16 cellular contexts compared by ENCODE assay signal in the genomic region with DNA sequence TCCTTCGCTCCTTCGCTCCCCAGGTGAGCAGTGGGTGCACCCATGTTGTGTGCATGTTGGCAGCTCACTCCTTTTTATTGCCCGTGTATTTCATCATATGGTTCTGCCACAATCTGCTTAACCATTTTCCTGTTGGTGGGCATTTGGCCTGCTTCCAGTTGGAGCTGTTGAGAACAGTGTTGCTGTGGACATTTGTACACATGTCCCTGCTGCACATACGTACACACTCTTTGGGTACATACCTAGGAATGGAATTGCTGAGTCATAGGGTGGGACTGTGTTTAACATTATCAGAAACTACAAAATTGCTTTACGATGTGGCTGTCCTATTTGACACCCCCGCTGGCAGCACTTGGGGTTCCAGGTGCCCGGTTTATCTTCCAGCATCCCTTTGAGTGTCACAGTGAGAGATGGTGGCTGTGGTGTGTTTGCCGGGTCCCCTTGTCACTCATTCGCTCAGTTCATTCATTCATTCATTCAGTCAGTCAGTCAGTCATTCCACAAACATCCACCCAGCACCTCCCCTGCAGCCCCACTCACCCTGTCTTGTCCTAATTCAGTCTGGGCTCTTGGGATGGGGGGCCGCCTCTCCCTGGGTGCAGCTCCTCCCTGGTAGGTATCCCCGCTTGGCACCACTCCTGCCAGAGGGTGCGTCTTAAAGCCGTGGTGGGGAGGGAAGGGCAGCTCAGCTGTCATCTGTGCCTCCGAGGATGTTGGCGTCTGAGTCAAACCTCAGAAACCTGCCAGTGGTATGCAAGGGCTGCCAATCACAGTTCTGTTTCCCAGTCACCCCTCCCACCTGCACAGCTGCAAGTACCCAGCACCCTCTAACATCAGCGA. TPM values are rescaled to one million over a fixed set of nuclear protein-coding genes. Genes with fewer than 3 reads are reported as not detected.
DNase-seq lines count a peak whose midpoint lies in the region; ATAC-seq and TF ChIP-seq lines count a peak whose summit lies in the region.
"Had no signal": no experiment of that assay in that cellular context is flagged by ENCODE, and none has a peak within 500 bp of the region (broad histone marks: within the 10 kb centered on the region; RNA-seq: fewer than 3 reads in every experiment).

No MANE protein-coding gene starts in this region.

- H3K4me1 ChIP-seq in RWPE2 (ENCODE audit: insufficient read depth, poor library complexity, severe bottlenecking) (peaks cover 27% of the 10 kb centered on the region), ascending aorta (no peaks in the 10 kb centered on the region)
- H3K4me1 ChIP-seq: sigmoid colon had no signal

- intact Hi-C loops in ascending aorta (cut with DNase I): no loop called here

- H3K9me3 ChIP-seq in RWPE2 (ENCODE audit: severe bottlenecking) (peaks cover 14% of the 10 kb centered on the region), ascending aorta (no peaks in the 10 kb centered on the region)
- H3K9me3 ChIP-seq: sigmoid colon, SK-N-SH had no signal

- H3K36me3 ChIP-seq in RWPE2 (ENCODE audit: low read depth) (no peaks in the 10 kb centered on the region), ascending aorta (no peaks in the 10 kb centered on the region)
- H3K36me3 ChIP-seq: sigmoid colon had no signal

- peak overlapping the region; percentile 76 for H3K27ac ChIP-seq in RWPE2 (ENCODE audit: poor library complexity, severe bottlenecking)
- H3K27ac ChIP-seq in ascending aorta: no peak overlapping the region
- H3K27ac ChIP-seq: sigmoid colon, VCaP had no signal

- H3K4me3 ChIP-seq in RWPE2 (ENCODE audit: severe bottlenecking): peak overlapping the region; percentile 18
- H3K4me3 ChIP-seq in fibroblast of villous mesenchyme (ENCODE audit: low read depth, low read length): no peak overlapping the region
- H3K4me3 ChIP-seq in foreskin fibroblast (ENCODE audit: low read depth in 1 of 2, low read length in 2 of 2): no peak overlapping the region
- no peak overlapping the region for H3K4me3 ChIP-seq in ascending aorta
- H3K4me3 ChIP-seq: sigmoid colon had no signal

- DNase-seq in 8988T (peak; percentile 79), HPDE6-E6E7 (ENCODE audit: extremely low spot score) (peak; percentile 85), RWPE2 (ENCODE audit: low spot score) (peak; percentile 89), fibroblast of villous mesenchyme (ENCODE audit: low read depth) (peak; percentile 51), foreskin fibroblast (no peak), ascending aorta (ENCODE audit: low spot score in 2 of 2) (no peak), omental fat pad (ENCODE audit: low spot score) (no peak)
- DNase-seq: activated CD8-positive, alpha-beta memory T cell treated with anti-CD3 and anti-CD28 coated beads, Interleukin-2, amount 50 U/mL, for 4 hours; AML-193; naive B cell; sigmoid colon; SK-N-SH; stimulated activated naive CD8-positive, alpha-beta T cell treated with anti-CD3 and anti-CD28 coated beads, Interleukin-15, amount 100 ng/mL, for 72 hours had no signal

- TF ChIP-seq CTCF in RWPE2 (IDR thresholded peaks at IDR 0.05; ENCODE audit: poor library complexity, severe bottlenecking) (no peak), fibroblast of villous mesenchyme (IDR thresholded peaks at IDR 0.05; ENCODE audit: insufficient read depth, low read depth, low read length) (no peak), foreskin fibroblast (IDR thresholded peaks at IDR 0.05; ENCODE audit: low read depth, low read length) (no peak), ascending aorta (IDR thresholded peaks at IDR 0.05) (no peak), omental fat pad (IDR thresholded peaks at IDR 0.05) (no peak)

- peak; percentile 88 for ATAC-seq in RWPE2 (ENCODE audit: low read depth)
- ATAC-seq in omental fat pad (ENCODE audit: low FRiP score): no peak
- ATAC-seq in GM21576 (IDR thresholded peaks at IDR 0.05; ENCODE audit: unreplicated experiment): no peak
- ATAC-seq: stimulated activated naive CD8-positive, alpha-beta T cell treated with anti-CD3 and anti-CD28 coated beads, Interleukin-15, amount 100 ng/mL, for 72 hours had no signal

- no peaks in the 10 kb centered on the region for H3K27me3 ChIP-seq in RWPE2 (ENCODE audit: insufficient read depth, poor library complexity, severe bottlenecking)
- peaks cover 1% of the 10 kb centered on the region for H3K27me3 ChIP-seq in ascending aorta

RNA-seq across cellular contexts. Expression of gene FIBCD1, which starts 8.0 kb away (rescaled TPM):
- total RNA-seq in fibroblast of villous mesenchyme (4.3 and 19.3 TPM in 2 replicates), ascending aorta (not detected), omental fat pad (1 to 10 TPM in 1 of 4 donors, not detected in 3; 1.6 TPM)

RNA-seq across cellular contexts. Expression of gene QRFP, which starts 50.4 kb away (rescaled TPM):
- not detected in 2 replicates for total RNA-seq in fibroblast of villous mesenchyme
- not detected for total RNA-seq in ascending aorta
- total RNA-seq in omental fat pad: not detected
- total RNA-seq: Daoy, sigmoid colon had no signal

Comparison
In these comparisons a context has a peak if more than half of its experiments do, and no peak if none do; other contexts are left out.
1. DNase-seq: peak in 8988T (single experiment), HPDE6-E6E7 (single experiment), RWPE2 (single experiment) and fibroblast of villous mesenchyme (single experiment); none in foreskin fibroblast (0 of 2), ascending aorta (0 of 2) and omental fat pad (single experiment).